In the genomic region with DNA sequence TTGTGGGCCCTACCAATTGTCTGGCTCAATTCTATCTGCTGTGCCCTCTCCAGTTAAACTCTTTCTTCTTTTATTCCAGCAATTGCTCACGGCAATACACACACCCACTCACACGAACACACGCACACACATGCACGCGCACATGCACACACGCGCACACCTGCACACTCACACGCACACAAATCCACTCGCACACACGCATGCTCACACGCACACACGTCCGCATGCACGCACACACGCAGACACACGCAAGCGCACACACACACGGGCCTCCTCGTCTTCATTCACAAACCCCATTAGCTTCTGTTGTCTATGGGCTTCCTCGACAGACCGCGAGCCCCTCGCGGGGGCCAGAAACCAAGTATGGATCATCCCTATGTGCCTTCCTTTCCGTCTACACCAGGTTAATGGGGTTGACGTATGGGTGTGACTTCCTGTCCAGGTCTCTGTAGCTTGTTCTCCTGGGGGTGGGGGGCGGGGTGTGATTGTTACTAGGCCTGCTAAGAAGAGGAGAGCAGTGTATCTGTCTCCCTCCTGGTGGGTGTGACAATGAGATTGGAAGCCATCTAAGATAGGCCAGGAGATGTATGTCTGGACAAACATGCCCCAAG, we compare ENCODE assay signal across 9 cellular contexts. TPM values are rescaled to one million over a fixed set of nuclear protein-coding genes. Genes with fewer than 3 reads are reported as not detected.
DNase-seq lines count a peak whose midpoint lies in the region; ATAC-seq and TF ChIP-seq lines count a peak whose summit lies in the region.
"Had no signal": no experiment of that assay in that cellular context is flagged by ENCODE, and none has a peak within 500 bp of the region (broad histone marks: within the 10 kb centered on the region; RNA-seq: fewer than 3 reads in every experiment).

No MANE protein-coding gene starts in this region.

- peak overlapping the region; percentile 72 for H3K4me3 ChIP-seq in AG04450 (ENCODE audit: low read depth, low read length)

- no peaks in the 10 kb centered on the region for H3K27me3 Mint-ChIP-seq in natural killer cell (ENCODE audit: low read depth in 2 of 2)

- intact Hi-C loops in natural killer cell (cut with micrococcal nuclease) = no loop called here

- H3K4me1 Mint-ChIP-seq in natural killer cell = peaks cover 23 to 50% of the 10 kb centered on the region in 2 donors

- peak overlapping the region; percentile 81 to 93 for H3K27ac Mint-ChIP-seq in natural killer cell

- H3K9me3 Mint-ChIP-seq in natural killer cell = no peaks in the 10 kb centered on the region

- CTCF ChIA-PET in AG04450 (lab: Charles Lee) = interaction anchor here (2.1 kb wide), 1 partner anchor 51 kb away, joined by 9 read pairs; no protein-coding TSS in a partner anchor

- no peak for DNase-seq in AG04450 (ENCODE audit: low read depth, low spot score)
- DNase-seq in NCI-H2196 (lab: John Stamatoyannopoulos, UW; ENCODE audit: unreplicated experiment) = peak; percentile 65
- DNase-seq in ecto neural progenitor cell (ENCODE audit: low spot score) = peak; percentile 53
- DNase-seq in natural killer cell = no peak
- no peak for DNase-seq in NCI-H2029 treated with DMSO at 0.1 percent for 48 hours (lab: John Stamatoyannopoulos, UW)
- DNase-seq in NCI-H1694 treated with DMSO at 0.1 percent for 48 hours (lab: John Stamatoyannopoulos, UW) = no peak
- no peak for DNase-seq in NCI-H82 treated with DMSO at 0.1 percent for 48 hours (lab: John Stamatoyannopoulos, UW; ENCODE audit: unreplicated experiment)
- no peak for DNase-seq in stimulated activated CD4-positive, alpha-beta T cell treated with anti-CD3 and anti-CD28 coated beads, Interleukin-4, amount 100 ng/mL, for 1 hour
- DNase-seq: stimulated activated CD4-positive, alpha-beta T cell treated with anti-CD3 and anti-CD28 coated beads, Interleukin-1b, Interleukin-23, amount 100 ng/mL, for 48 hours had no signal

- no peak for ATAC-seq in natural killer cell

- TF ChIP-seq CTCF in AG04450 (IDR thresholded peaks at IDR 0.05; ENCODE audit: low read depth, low read length) = no peak
- TF ChIP-seq CTCF in natural killer cell (IDR thresholded peaks at IDR 0.05) = no peak

- no peaks in the 10 kb centered on the region for H3K27me3 ChIP-seq in AG04450 (ENCODE audit: control insufficient read depth, insufficient read depth, low read length)

- H3K9me3 ChIP-seq in AG04450 (ENCODE audit: control insufficient read depth, insufficient read depth, low read length) = peaks cover 4% of the 10 kb centered on the region; the same call in 1 of the 2 replicates

- H3K4me3 Mint-ChIP-seq in natural killer cell = peak overlapping the region; percentile 21

- H3K27ac ChIP-seq in AG04450 (ENCODE audit: low read depth, low read length) = peak overlapping the region; percentile 99

- H3K36me3 Mint-ChIP-seq in natural killer cell = no peaks in the 10 kb centered on the region

- POLR2A ChIA-PET in AG04450 (lab: Yijun Ruan, JAX) = interaction anchor here (0.6 to 1.7 kb wide), 5 partner anchors 11 to 147 kb away, joined by 3 to 13 read pairs (median 5); a partner anchor contains a TSS

RNA-seq across cellular contexts. Expression of a gene that starts 0.7 kb away (rescaled TPM):
- polyA plus RNA-seq in AG04450 (2011; rRNA removed) = 10.1 and 12.5 TPM in 2 replicates
- polyA minus RNA-seq in AG04450 (2011; rRNA and poly(A)+ RNA removed) = 6.5 and 6.6 TPM in 2 replicates
- total RNA-seq in natural killer cell = under 1 TPM; 0.45 to 0.60 (median 0.47) TPM

RNA-seq across cellular contexts. Expression of a gene that starts 1.8 kb away (rescaled TPM):
- polyA plus RNA-seq in AG04450 (2011; rRNA removed) = 27.7 and 27.8 TPM in 2 replicates
- polyA minus RNA-seq in AG04450 (2011; rRNA and poly(A)+ RNA removed) = 10.8 and 11.1 TPM in 2 replicates
- total RNA-seq in natural killer cell = 10 to 100 TPM; 25.1 to 28.5 (median 27.4) TPM

RNA-seq across cellular contexts. Expression of a gene that starts 27.7 kb away (rescaled TPM):
- polyA plus RNA-seq in AG04450 (2011; rRNA removed) = 7.1 and 10.6 TPM in 2 replicates
- 7.6 and 9.4 TPM in 2 replicates for polyA minus RNA-seq in AG04450 (2011; rRNA and poly(A)+ RNA removed)
- total RNA-seq in natural killer cell = 10 to 100 TPM; 10.1 to 13.3 (median 12.4) TPM

RNA-seq across cellular contexts. Expression of a gene that starts 53.2 kb away (rescaled TPM):
- polyA plus RNA-seq in AG04450 (2011; rRNA removed) = 23.7 and 29.5 TPM in 2 replicates
- 17.4 and 23.4 TPM in 2 replicates for polyA minus RNA-seq in AG04450 (2011; rRNA and poly(A)+ RNA removed)
- 10 to 100 TPM; 10.8 to 19.8 (median 12.8) TPM for total RNA-seq in natural killer cell

Comparison
In these comparisons a context has a peak if more than half of its experiments do, and no peak if none do; other contexts are left out.
1. DNase-seq: peak in NCI-H2196 (single experiment) and ecto neural progenitor cell (single experiment); none in AG04450 (single experiment), natural killer cell (single experiment), NCI-H2029 treated with DMSO at 0.1 percent for 48 hours (single experiment), NCI-H1694 treated with DMSO at 0.1 percent for 48 hours (single experiment), NCI-H82 treated with DMSO at 0.1 percent for 48 hours (single experiment) and stimulated activated CD4-positive, alpha-beta T cell treated with anti-CD3 and anti-CD28 coated beads, Interleukin-4, amount 100 ng/mL, for 1 hour (single experiment).